Comparison of ENCODE assay signal across 6 cellular contexts in the genomic region with DNA sequence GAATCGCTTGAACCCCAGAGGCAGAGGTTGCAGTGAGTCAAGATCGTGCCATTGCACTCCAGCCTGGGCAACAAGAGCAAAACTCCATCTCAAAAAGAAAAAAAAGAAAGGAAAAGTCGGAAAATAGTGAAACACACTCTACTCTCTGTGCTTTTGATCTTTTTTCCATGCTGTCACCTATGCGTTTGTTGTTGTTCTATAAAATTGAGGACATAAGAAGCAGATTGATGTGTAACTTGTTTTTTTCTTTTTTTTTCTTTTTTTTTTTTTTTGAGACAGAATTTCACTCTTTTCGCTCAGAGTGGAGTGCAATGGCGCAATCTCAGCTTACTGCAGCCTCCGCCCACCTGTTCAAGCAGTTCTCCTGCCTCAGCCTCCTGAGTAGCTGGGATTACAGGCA. TPM values are rescaled to one million over a fixed set of nuclear protein-coding genes. Genes with fewer than 3 reads are reported as not detected.
DNase-seq lines count a peak whose midpoint lies in the region; ATAC-seq, FAIRE-seq and TF ChIP-seq lines count a peak whose summit lies in the region.
"Not testable (repeated sequence)": the region's sequence is repeated elsewhere in the genome, so short reads cannot be mapped to it uniquely, and the experiment has no call there.
"Had no signal": no experiment of that assay in that cellular context is flagged by ENCODE, and none has a peak within 500 bp of the region (broad histone marks: within the 10 kb centered on the region; RNA-seq: fewer than 3 reads in every experiment).

No MANE protein-coding gene starts in this region.

- not testable (repeated sequence) for H3K4me2 ChIP-seq in K562 (ENCODE audit: insufficient read depth, low read length)

- not testable (repeated sequence) for H3K9me3 ChIP-seq in HEK293 (ENCODE audit: control insufficient read depth, insufficient read depth, low read depth, low read length); K562 (replicated peaks; ENCODE audit: control insufficient read depth, insufficient read depth, low read depth, low read length)

- TF ChIP-seq EP300 in K562 (IDR thresholded peaks at IDR 0.05; ENCODE audit: low read length), result not testable (repeated sequence)

- not testable (repeated sequence) for TF ChIP-seq RAD21 in K562 (CRISPR knock-in tag; conservative IDR thresholded peaks at IDR 0.05 in 1 of 2, IDR thresholded peaks at IDR 0.05 in 1 of 2)

- not testable (repeated sequence) for H3K9ac ChIP-seq in K562 (ENCODE audit: insufficient read depth in 1 of 2, low read depth in 2 of 2, low read length in 2 of 2)

- intact Hi-C loops in K562 (cut with micrococcal nuclease); posterior vena cava (cut with DNase I): not testable (repeated sequence)

- not testable (repeated sequence) for TF ChIP-seq POLR2A in K562 (conservative IDR thresholded peaks at IDR 0.05)

- H3K9me1 ChIP-seq in K562 (ENCODE audit: control insufficient read depth, insufficient read depth, low read length), result not testable (repeated sequence)

- in situ Hi-C loops in K562 (cut with MboI), result not testable (repeated sequence)

- POLR2A ChIA-PET in HEK293 (lab: Yijun Ruan, JAX); K562 (lab: Yijun Ruan, JAX): not testable (repeated sequence)

- DNase-seq in K562 (ENCODE audit: extremely low read depth in 1 of 4, low spot score in 3 of 4); epithelial cell of prostate (ENCODE audit: low read depth, low spot score): not testable (repeated sequence)
- peak; percentile 2 for DNase-seq in posterior vena cava (ENCODE audit: low spot score)

- CTCF ChIA-PET in HEK293 (lab: Yijun Ruan, JAX), result interaction anchor here (1.1 kb wide), 1 partner anchor 37 kb away, joined by 3 read pairs; no protein-coding TSS in a partner anchor
- CTCF ChIA-PET in K562 (lab: Yijun Ruan, JAX; ENCODE audit: low intra/inter-chr PET ratio), result not testable (repeated sequence)

- peaks cover 59 to 84% of the 10 kb centered on the region in 2 experiments for H3K36me3 ChIP-seq in HEK293 (ENCODE audit: control insufficient read depth in 2 of 2, insufficient read depth in 1 of 2, low read length in 2 of 2)
- peaks cover 78% of the 10 kb centered on the region for H3K36me3 ChIP-seq in K562 (ENCODE audit: control insufficient read depth, insufficient read depth, low read length)

- H4K20me1 ChIP-seq in K562 (replicated peaks; ENCODE audit: control insufficient read depth, insufficient read depth, low read length), result not testable (repeated sequence)

- whole genome bisulfite sequencing in K562 (ENCODE audit: insufficient coverage, low coverage, missing lambda C conversion rate), result 100% methylated on average over 4 of the region's 7 CpGs

- H3K79me2 ChIP-seq in K562 (ENCODE audit: control insufficient read depth, insufficient read depth, low read length), result not testable (repeated sequence)

- BruUV-seq in K562 (replicated peaks; lab: Mats Ljungman, UMichigan), result not testable (repeated sequence)

- not testable (repeated sequence) for H3K27ac ChIP-seq in HEK293 (ENCODE audit: extremely low read depth, low read depth, low read length); K562 (ENCODE audit: extremely low read depth, low read depth, low read length)
- peak overlapping the region; percentile 54 for H3K27ac ChIP-seq in epithelial cell of prostate

- not testable (repeated sequence) for ATAC-seq in K562

- not testable (repeated sequence) for H3K4me3 ChIP-seq in HEK293 (ENCODE audit: low read depth, low read length); K562

- H2AFZ ChIP-seq in K562 (ENCODE audit: low read depth, low read length), result not testable (repeated sequence)

- TF ChIP-seq CTCF in HEK293 (tag by site-specific recombination; IDR thresholded peaks at IDR 0.05); K562 (IDR thresholded peaks at IDR 0.05 in 2 of 3, conservative IDR thresholded peaks at IDR 0.05 in 1 of 3; ENCODE audit: insufficient read depth in 2 of 3, low read depth in 1 of 3, low read length in 3 of 3): not testable (repeated sequence)

- FAIRE-seq in K562 (lab: Jason Lieb, UNC), result not testable (repeated sequence)

- H3K4me1 ChIP-seq in HEK293 (ENCODE audit: control insufficient read depth, insufficient read depth, low read length); K562 (replicated peaks in 1 of 2; ENCODE audit: control insufficient read depth in 2 of 2, insufficient read depth in 2 of 2, low read length in 2 of 2): not testable (repeated sequence)

- H3K27me3 ChIP-seq in K562 (ENCODE audit: control insufficient read depth in 2 of 2, insufficient read depth in 2 of 2, low read length in 2 of 2), result not testable (repeated sequence)

TF ChIP-seq in K562, 482 proteins besides CTCF, POLR2A, EP300 and RAD21:
- TF ChIP-seq CEBPB (tag; IDR thresholded peaks at IDR 0.05), result peak; percentile 32; the same call in 1 of the 2 replicates
- TF ChIP-seq EGR1 (conservative IDR thresholded peaks at IDR 0.05), result 0 out of 2 replicates have a peak, but pooled peaks have one; percentile 7

RNA-seq across cellular contexts. Expression of gene ZNF346, which starts 26.0 kb away (rescaled TPM):
- 84.4 and 88.6 TPM in 2 replicates for total RNA-seq in K562 (2011; cell fraction: chromatin; rRNA removed; ENCODE audit: low replicate concordance)
- 41.8 and 47.2 TPM in 2 replicates for total RNA-seq in K562 (2011; cell fraction: nucleolus; rRNA removed)
- 67.8 and 84.8 TPM in 2 replicates for total RNA-seq in K562 (2011; cell fraction: nucleoplasm; rRNA removed)
- 19.5 and 29.8 TPM in 2 replicates for total RNA-seq in K562 (2014; rRNA removed)
- 20.1 and 23.1 TPM in 2 replicates for total RNA-seq in K562 (2014; rRNA removed; fragmentation: Illumina TruSeq; extraction: Trizol)
- 20.8 and 21.8 TPM in 2 replicates for total RNA-seq in K562 (2015; rRNA removed; fragmentation: Illumina TruSeq; extraction: Trizol)
- total RNA-seq in K562 (2021), result 20.5 and 21.1 TPM in 2 replicates
- 21.7 and 24.6 TPM in 2 replicates for polyA plus RNA-seq in K562 (2011; rRNA removed)
- polyA plus RNA-seq in K562 (2011; cell fraction: cytosol; rRNA removed), result 21.5 and 22.3 TPM in 2 replicates
- 27.9 and 29.2 TPM in 2 replicates for polyA plus RNA-seq in K562 (2011; cell fraction: nucleus; rRNA removed)
- polyA plus RNA-seq in K562 (2012), result 16.4 and 19.9 TPM in 2 replicates
- polyA plus RNA-seq in K562 (2014; fragmentation: Illumina TruSeq; extraction: Trizol), result 24.8 and 25.1 TPM in 2 replicates
- polyA plus RNA-seq in K562 (2014; fragmentation: Nextera tagmentation; extraction: Ambion mirVana), result 1 to 10 TPM; 5.0 to 6.5 TPM
- 16.8 and 20.2 TPM in 2 replicates for polyA plus RNA-seq in K562 (2014; rRNA removed)
- 24.4 and 25.1 TPM in 2 replicates for polyA minus RNA-seq in K562 (2011; rRNA and poly(A)+ RNA removed)
- 11.6 and 18.0 TPM in 2 replicates for polyA minus RNA-seq in K562 (2011; cell fraction: cytosol; rRNA and poly(A)+ RNA removed)
- polyA minus RNA-seq in K562 (2011; cell fraction: nucleus; rRNA and poly(A)+ RNA removed), result 14.3 and 22.0 TPM in 2 replicates
- 10 to 100 TPM; 11.6 to 12.5 TPM for total RNA-seq in posterior vena cava

RNA-seq across cellular contexts. Expression of gene FGFR4, which starts 38.2 kb away (rescaled TPM):
- 41.6 and 132 TPM in 2 replicates for total RNA-seq in K562 (2011; cell fraction: chromatin; rRNA removed; ENCODE audit: low replicate concordance)
- total RNA-seq in K562 (2011; cell fraction: nucleolus; rRNA removed), result 128 and 136 TPM in 2 replicates
- total RNA-seq in K562 (2011; cell fraction: nucleoplasm; rRNA removed), result 69.4 and 76.7 TPM in 2 replicates
- 19.1 and 25.8 TPM in 2 replicates for total RNA-seq in K562 (2014; rRNA removed)
- total RNA-seq in K562 (2014; rRNA removed; fragmentation: Illumina TruSeq; extraction: Trizol), result 2.5 and 5.2 TPM in 2 replicates
- total RNA-seq in K562 (2015; rRNA removed; fragmentation: Illumina TruSeq; extraction: Trizol), result 7.5 and 7.8 TPM in 2 replicates
- total RNA-seq in K562 (2021), result 32.2 and 35.4 TPM in 2 replicates
- 14.8 and 21.0 TPM in 2 replicates for polyA plus RNA-seq in K562 (2011; rRNA removed)
- 21.8 and 41.8 TPM in 2 replicates for polyA plus RNA-seq in K562 (2011; cell fraction: cytosol; rRNA removed)
- polyA plus RNA-seq in K562 (2011; cell fraction: nucleus; rRNA removed), result 77.2 and 115 TPM in 2 replicates
- 11.4 and 14.2 TPM in 2 replicates for polyA plus RNA-seq in K562 (2012)
- 7.0 and 15.9 TPM in 2 replicates for polyA plus RNA-seq in K562 (2014; fragmentation: Illumina TruSeq; extraction: Trizol)
- polyA plus RNA-seq in K562 (2014; fragmentation: Nextera tagmentation; extraction: Ambion mirVana), result under 1 TPM; 0.76 to 0.89 TPM
- 17.9 and 24.9 TPM in 2 replicates for polyA plus RNA-seq in K562 (2014; rRNA removed)
- polyA minus RNA-seq in K562 (2011; rRNA and poly(A)+ RNA removed), result 7.1 and 8.8 TPM in 2 replicates
- 19.2 and 19.8 TPM in 2 replicates for polyA minus RNA-seq in K562 (2011; cell fraction: cytosol; rRNA and poly(A)+ RNA removed)
- 29.4 and 31.4 TPM in 2 replicates for polyA minus RNA-seq in K562 (2011; cell fraction: nucleus; rRNA and poly(A)+ RNA removed)
- total RNA-seq in posterior vena cava, result 1 to 10 TPM; 1.0 to 1.5 TPM
- polyA plus RNA-seq: CD14-positive monocyte; CD4-positive, alpha-beta memory T cell had no signal

RNA-seq across cellular contexts. Expression of gene UIMC1, which starts 42.0 kb away (rescaled TPM):
- total RNA-seq in K562 (2011; cell fraction: chromatin; rRNA removed; ENCODE audit: low replicate concordance), result 63.6 and 136 TPM in 2 replicates
- 26.2 and 34.3 TPM in 2 replicates for total RNA-seq in K562 (2011; cell fraction: nucleolus; rRNA removed)
- total RNA-seq in K562 (2011; cell fraction: nucleoplasm; rRNA removed), result 68.0 and 110 TPM in 2 replicates
- 28.5 and 33.3 TPM in 2 replicates for total RNA-seq in K562 (2014; rRNA removed)
- total RNA-seq in K562 (2014; rRNA removed; fragmentation: Illumina TruSeq; extraction: Trizol), result 51.7 and 52.3 TPM in 2 replicates
- total RNA-seq in K562 (2015; rRNA removed; fragmentation: Illumina TruSeq; extraction: Trizol), result 41.6 and 49.2 TPM in 2 replicates
- total RNA-seq in K562 (2021), result 44.8 and 46.3 TPM in 2 replicates
- 31.1 and 33.5 TPM in 2 replicates for polyA plus RNA-seq in K562 (2011; rRNA removed)
- polyA plus RNA-seq in K562 (2011; cell fraction: cytosol; rRNA removed), result 7.2 and 16.6 TPM in 2 replicates
- 35.3 and 51.1 TPM in 2 replicates for polyA plus RNA-seq in K562 (2011; cell fraction: nucleus; rRNA removed)
- 21.9 and 25.1 TPM in 2 replicates for polyA plus RNA-seq in K562 (2012)
- 37.6 and 43.7 TPM in 2 replicates for polyA plus RNA-seq in K562 (2014; fragmentation: Illumina TruSeq; extraction: Trizol)
- 10 to 100 TPM; 14.9 to 23.6 TPM for polyA plus RNA-seq in K562 (2014; fragmentation: Nextera tagmentation; extraction: Ambion mirVana)
- 34.0 and 36.8 TPM in 2 replicates for polyA plus RNA-seq in K562 (2014; rRNA removed)
- 47.1 and 79.1 TPM in 2 replicates for polyA minus RNA-seq in K562 (2011; rRNA and poly(A)+ RNA removed)
- 20.4 and 21.0 TPM in 2 replicates for polyA minus RNA-seq in K562 (2011; cell fraction: cytosol; rRNA and poly(A)+ RNA removed)
- 22.8 and 45.4 TPM in 2 replicates for polyA minus RNA-seq in K562 (2011; cell fraction: nucleus; rRNA and poly(A)+ RNA removed)
- total RNA-seq in posterior vena cava, result 10 to 100 TPM; 33.1 to 41.4 TPM
